10 cellular contexts compared by ENCODE assay signal in genomic region chr6:43990627-43991619, GRCh38.
A peak's percentile ranks its signal among the peaks of the same experiment; 100 is the strongest.
DNase-seq lines count a peak whose midpoint lies in the region; ATAC-seq and TF ChIP-seq lines count a peak whose summit lies in the region.
"Had no signal": no experiment of that assay in that cellular context is flagged by ENCODE, and none has a peak within 500 bp of the region (broad histone marks: within the 10 kb centered on the region; RNA-seq: fewer than 3 reads in every experiment).

No MANE protein-coding gene starts in this region.

- H3K9me3 ChIP-seq in AG04450 (ENCODE audit: control insufficient read depth, insufficient read depth, low read length) (no peaks in the 10 kb centered on the region), mucosa of descending colon (no peaks in the 10 kb centered on the region)

- peak overlapping the region; percentile 82 for H3K27ac ChIP-seq in AG04450 (ENCODE audit: low read depth, low read length)
- no peak overlapping the region for H3K27ac ChIP-seq in coronary artery

- no peaks in the 10 kb centered on the region for H3K36me3 Mint-ChIP-seq in T-cell

- H3K4me1 Mint-ChIP-seq in T-cell, result no peaks in the 10 kb centered on the region

- ATAC-seq in mucosa of descending colon (peak; percentile 63), T-cell (replicated peaks in 1 of 4) (no peak), HG02884 (IDR thresholded peaks at IDR 0.05; ENCODE audit: unreplicated experiment) (no peak)

- no peak overlapping the region for H3K27ac Mint-ChIP-seq in T-cell

- peak; percentile 88 for DNase-seq in AG04450 (ENCODE audit: low read depth, low spot score)
- DNase-seq in HuH-7.5 (ENCODE audit: low spot score), result peak; percentile 37
- DNase-seq in cardiac fibroblast (ENCODE audit: low read depth in 2 of 2), result peak; percentile 85 to 92
- DNase-seq in mucosa of descending colon, result peak; percentile 43 to 71 (median 55)
- DNase-seq in SW480 (ENCODE audit: low spot score), result no peak
- no peak for DNase-seq in T-cell
- DNase-seq in coronary artery (ENCODE audit: low spot score), result no peak
- DNase-seq: hippocampal formation; stimulated activated CD4-positive, alpha-beta T cell treated with anti-CD3 and anti-CD28 coated beads, Interleukin-15, amount 100 ng/mL, for 24 hours had no signal

- H3K9me3 Mint-ChIP-seq in T-cell, result no peaks in the 10 kb centered on the region

- POLR2A ChIA-PET in AG04450 (lab: Yijun Ruan, JAX), result interaction anchor here (0.6 to 2.3 kb wide), 15 partner anchors 9 to 361 kb away, joined by 3 to 8 read pairs (median 4); partner anchors contain the start of gene VEGFA
- POLR2A ChIA-PET in T-cell (lab: Charles Lee), result no interaction called here

- TF ChIP-seq CTCF in AG04450 (IDR thresholded peaks at IDR 0.05; ENCODE audit: low read depth, low read length) (no peak), cardiac fibroblast (IDR thresholded peaks at IDR 0.05; ENCODE audit: low read depth, low read length) (no peak), mucosa of descending colon (IDR thresholded peaks at IDR 0.05) (no peak), coronary artery (IDR thresholded peaks at IDR 0.05) (no peak)

- no peaks in the 10 kb centered on the region for H3K36me3 ChIP-seq in mucosa of descending colon (ENCODE audit: low read depth)

- no peak overlapping the region for H3K4me3 Mint-ChIP-seq in T-cell

- intact Hi-C loops in mucosa of descending colon (cut with DNase I, micrococcal nuclease), result no loop called here

- peaks cover 15% of the 10 kb centered on the region for H3K4me1 ChIP-seq in mucosa of descending colon (ENCODE audit: low read depth)

- peaks cover 0 to 13% of the 10 kb centered on the region in 2 donors for H3K27me3 Mint-ChIP-seq in T-cell

- CTCF ChIA-PET in AG04450 (lab: Charles Lee), result interaction anchor here (0.6 to 1.8 kb wide), 6 partner anchors 11 to 346 kb away, joined by 3 to 4 read pairs (median 4); partner anchors contain the start of gene RSPH9
- CTCF ChIA-PET in T-cell (lab: Charles Lee), result interaction anchor here (0.5 to 0.6 kb wide), 2 partner anchors 87 to 229 kb away, joined by 5 to 6 read pairs; no protein-coding TSS in a partner anchor

- H3K4me3 ChIP-seq in AG04450 (ENCODE audit: low read depth, low read length), result no peak overlapping the region
- no peak overlapping the region for H3K4me3 ChIP-seq in cardiac fibroblast (replicated peaks in 1 of 2; ENCODE audit: low read depth in 2 of 2, low read length in 2 of 2)
- no peak overlapping the region for H3K4me3 ChIP-seq in mucosa of descending colon
- no peak overlapping the region for H3K4me3 ChIP-seq in coronary artery

- no peaks in the 10 kb centered on the region for H3K27me3 ChIP-seq in AG04450 (ENCODE audit: control insufficient read depth, insufficient read depth, low read length)

Comparison
In these comparisons a context has a peak if more than half of its experiments do, and no peak if none do; other contexts are left out.
1. DNase-seq: peak in AG04450 (single experiment), HuH-7.5 (single experiment), cardiac fibroblast (2 of 2) and mucosa of descending colon (3 of 3); none in SW480 (single experiment), T-cell (0 of 34) and coronary artery (single experiment).